In the genomic region with DNA sequence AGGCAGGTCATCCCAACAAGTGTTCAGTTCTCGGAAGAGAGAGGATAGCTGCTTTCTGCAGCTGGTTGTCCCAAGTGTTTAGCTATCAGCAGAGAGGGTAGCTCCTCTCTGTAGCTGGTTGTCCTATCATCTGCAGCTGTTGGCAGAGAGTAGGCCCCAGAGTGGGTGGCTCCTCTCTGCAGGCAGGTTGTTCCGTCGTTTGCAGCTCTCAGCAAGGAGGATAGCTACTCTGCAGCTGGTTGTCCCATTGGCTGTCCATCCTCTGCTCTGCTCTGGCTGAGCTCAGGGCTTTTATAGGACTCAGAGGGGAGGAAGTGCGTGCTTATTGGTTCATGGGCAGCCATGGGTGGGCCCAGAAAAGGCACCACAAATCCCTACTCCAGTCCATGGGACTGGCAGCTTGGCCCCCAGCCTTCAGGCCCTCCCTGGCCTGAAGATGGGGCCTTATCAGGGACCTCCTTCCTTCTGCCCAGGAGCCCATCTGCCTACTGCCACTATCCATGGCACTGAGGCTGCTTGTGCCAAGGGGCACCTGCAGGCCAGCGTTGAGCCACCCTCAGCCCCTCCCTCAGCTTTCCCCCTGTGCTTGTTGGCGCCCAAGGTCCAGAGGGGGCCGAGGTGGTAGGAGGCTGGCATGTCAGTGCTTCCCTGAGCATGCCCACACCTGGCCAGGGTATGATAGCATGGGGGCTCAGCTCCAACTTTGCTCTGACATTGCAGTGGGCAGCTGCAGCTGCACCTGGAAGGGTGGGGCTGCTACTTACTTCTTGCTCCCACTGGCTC, we compare ENCODE assay signal across 34 cellular contexts. TPM values are rescaled to one million over a fixed set of nuclear protein-coding genes. Genes with fewer than 3 reads are reported as not detected.
"Had no signal": no experiment of that assay in that cellular context is flagged by ENCODE, and none has a peak within 500 bp of the region (broad histone marks: within the 10 kb centered on the region; RNA-seq: fewer than 3 reads in every experiment).

No MANE protein-coding gene starts in this region.

- H3K36me3 Mint-ChIP-seq: activated naive CD4-positive, alpha-beta T cell treated with anti-CD3 and anti-CD28 coated beads, Interleukin-2, amount 50 U/mL, for 24 hours; activated naive CD8-positive, alpha-beta T cell treated with anti-CD3 and anti-CD28 coated beads for 36 hours had no signal

- H3K4me1 Mint-ChIP-seq: activated B cell treated with CpG ODN at 0.5 μM for 24 hours; activated naive CD4-positive, alpha-beta T cell treated with anti-CD3 and anti-CD28 coated beads, Interleukin-2, amount 50 U/mL, for 24 hours; activated naive CD8-positive, alpha-beta T cell treated with anti-CD3 and anti-CD28 coated beads for 36 hours; activated naive CD8-positive, alpha-beta T cell treated with anti-CD3 and anti-CD28 coated beads, Interleukin-2, amount 50 U/mL, for 24 hours; activated T-helper 17 cell treated with anti-CD3 and anti-CD28 coated beads, Interleukin-2, amount 50 U/mL, for 72 hours; central memory CD8-positive, alpha-beta T cell; T-helper 17 cell had no signal

- H3K27ac Mint-ChIP-seq: activated B cell treated with CpG ODN at 0.5 μM for 24 hours; activated CD8-positive, alpha-beta T cell treated with anti-CD3 and anti-CD28 coated beads for 36 hours; activated naive CD4-positive, alpha-beta T cell treated with anti-CD3 and anti-CD28 coated beads, Interleukin-2, amount 50 U/mL, for 24 hours; activated naive CD8-positive, alpha-beta T cell treated with anti-CD3 and anti-CD28 coated beads for 36 hours; activated naive CD8-positive, alpha-beta T cell treated with anti-CD3 and anti-CD28 coated beads, Interleukin-2, amount 50 U/mL, for 24 hours; activated T-helper 17 cell treated with anti-CD3 and anti-CD28 coated beads, Interleukin-2, amount 50 U/mL, for 72 hours; effector memory CD8-positive, alpha-beta T cell; T-helper 17 cell; T-helper 2 cell treated with Interferon-gamma antibody and Interleukin-4, amounts not matched to agents 5 μg/mL and 100 μg/mL, for 36 hours had no signal

- DNase-seq: activated B cell treated with CpG ODN at 0.5 μM for 24 hours; activated CD4-positive, alpha-beta T cell treated with anti-CD3 and anti-CD28 coated beads for 48 hours; activated CD4-positive, alpha-beta T cell treated with anti-CD3 and anti-CD28 coated beads, Interleukin-2, amount 50 U/mL, for 1 hour; activated CD4-positive, alpha-beta T cell treated with anti-CD3 and anti-CD28 coated beads, Interleukin-2, amount 50 U/mL, for 48 hours; activated CD8-positive, alpha-beta memory T cell treated with anti-CD3 and anti-CD28 coated beads for 24 hours; activated CD8-positive, alpha-beta T cell treated with anti-CD3 and anti-CD28 coated beads for 36 hours; activated effector memory CD4-positive, alpha-beta T cell treated with Interleukin-2 at 50 U/mL for 16 hours; activated gamma-delta T cell treated with Interleukin-2 at 50 U/mL for 16 hours; activated naive CD4-positive, alpha-beta T cell treated with Interleukin-2 at 50 U/mL for 16 hours; activated naive CD8-positive, alpha-beta T cell treated with anti-CD3 and anti-CD28 coated beads for 36 hours; activated naive CD8-positive, alpha-beta T cell treated with anti-CD3 and anti-CD28 coated beads, Interleukin-2, amount 50 U/mL, for 24 hours; activated T-cell treated with anti-CD3 and anti-CD28 coated beads, Interleukin-2, amount 50 U/mL, for 4 hours; anterior cingulate cortex; brain microvascular endothelial cell; cortex of kidney; dermis blood vessel endothelial cell; effector CD4-positive, alpha-beta T cell; effector memory CD8-positive, alpha-beta T cell; erythroblast; foreskin keratinocyte; gastrocnemius medialis; T-helper 1 cell; T-helper 17 cell; T1000; WERI-Rb-1 had no signal

- H3K9me3 Mint-ChIP-seq: activated T-cell treated with anti-CD3 and anti-CD28 coated beads, Interleukin-2, amount 50 U/mL, for 4 hours; activated T-helper 17 cell treated with anti-CD3 and anti-CD28 coated beads, Interleukin-2, amount 50 U/mL, for 72 hours; T-helper 2 cell treated with Interferon-gamma antibody and Interleukin-4, amounts not matched to agents 5 μg/mL and 100 μg/mL, for 36 hours had no signal

- H3K4me3 Mint-ChIP-seq: activated B cell treated with CpG ODN at 0.5 μM for 24 hours; activated CD8-positive, alpha-beta T cell treated with anti-CD3 and anti-CD28 coated beads for 36 hours; activated naive CD4-positive, alpha-beta T cell treated with anti-CD3 and anti-CD28 coated beads, Interleukin-2, amount 50 U/mL, for 24 hours; activated naive CD8-positive, alpha-beta T cell treated with anti-CD3 and anti-CD28 coated beads for 36 hours; activated naive CD8-positive, alpha-beta T cell treated with anti-CD3 and anti-CD28 coated beads, Interleukin-2, amount 50 U/mL, for 24 hours; activated T-cell treated with anti-CD3 and anti-CD28 coated beads, Interleukin-2, amount 50 U/mL, for 4 hours; activated T-helper 17 cell treated with anti-CD3 and anti-CD28 coated beads, Interleukin-2, amount 50 U/mL, for 72 hours; central memory CD8-positive, alpha-beta T cell; effector memory CD8-positive, alpha-beta T cell; T-helper 17 cell; T-helper 2 cell treated with Interferon-gamma antibody and Interleukin-4, amounts not matched to agents 5 μg/mL and 100 μg/mL, for 36 hours had no signal

- ATAC-seq: activated CD4-positive, CD25-positive, alpha-beta regulatory T cell treated with anti-CD3 and anti-CD28 coated beads, Interleukin-2, amount 50 U/mL, for 24 hours; activated CD8-positive, alpha-beta T cell treated with anti-CD3 and anti-CD28 coated beads for 36 hours; activated naive CD8-positive, alpha-beta T cell treated with anti-CD3 and anti-CD28 coated beads, Interleukin-2, amount 50 U/mL, for 24 hours; activated T-helper 17 cell treated with anti-CD3 and anti-CD28 coated beads, Interleukin-2, amount 50 U/mL, for 72 hours; effector memory CD8-positive, alpha-beta T cell; foreskin keratinocyte; gastrocnemius medialis; SK-N-SH treated with all-trans-retinoic acid at 6 μM for 48 hours; T-helper 17 cell had no signal

- H3K27me3 Mint-ChIP-seq: activated B cell treated with CpG ODN at 0.5 μM for 24 hours; activated CD8-positive, alpha-beta T cell treated with anti-CD3 and anti-CD28 coated beads for 36 hours; activated naive CD4-positive, alpha-beta T cell treated with anti-CD3 and anti-CD28 coated beads, Interleukin-2, amount 50 U/mL, for 24 hours; activated naive CD8-positive, alpha-beta T cell treated with anti-CD3 and anti-CD28 coated beads for 36 hours; activated naive CD8-positive, alpha-beta T cell treated with anti-CD3 and anti-CD28 coated beads, Interleukin-2, amount 50 U/mL, for 24 hours; activated T-helper 17 cell treated with anti-CD3 and anti-CD28 coated beads, Interleukin-2, amount 50 U/mL, for 72 hours; central memory CD8-positive, alpha-beta T cell; effector memory CD8-positive, alpha-beta T cell; T-helper 17 cell had no signal

RNA-seq across cellular contexts. Expression of gene TDRD15, which starts 38.3 kb away (rescaled TPM):
- total RNA-seq: activated CD8-positive, alpha-beta T cell treated with anti-CD3 and anti-CD28 coated beads for 36 hours; activated naive CD8-positive, alpha-beta T cell treated with anti-CD3 and anti-CD28 coated beads for 36 hours; activated T-cell treated with anti-CD3 and anti-CD28 coated beads, Interleukin-2, amount 50 U/mL, for 4 hours; astrocyte; bronchial epithelial cell; cardiac septum; dermis blood vessel endothelial cell; foreskin keratinocyte had no signal
